Comparison of ENCODE assay signal across 1 cellular context in the genomic region with DNA sequence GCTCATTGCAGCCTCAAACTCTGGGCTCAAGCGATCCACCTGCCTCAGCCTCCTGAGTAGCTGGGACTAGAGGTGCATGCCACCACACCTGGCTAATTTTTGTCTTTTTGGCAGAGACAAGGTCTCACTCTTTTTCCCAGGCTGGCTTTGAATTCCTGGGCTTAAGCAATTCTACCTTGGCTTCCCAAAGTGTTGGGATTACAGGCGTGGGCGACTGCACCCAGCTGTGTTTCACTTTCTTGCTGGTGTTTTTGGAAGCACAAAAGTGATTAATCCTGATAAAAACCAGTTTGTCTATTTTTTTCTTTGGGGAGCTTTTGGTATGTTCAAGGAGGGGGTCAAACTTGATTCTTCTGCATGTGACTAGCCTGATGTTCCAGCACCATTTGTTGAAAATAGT.
TF ChIP-seq lines count a peak whose summit lies in the region.

No MANE protein-coding gene starts in this region.

TF ChIP-seq in IMR-90, 13 proteins besides CTCF, POLR2A, EP300 and RAD21:
- TF ChIP-seq, protein P1, sequence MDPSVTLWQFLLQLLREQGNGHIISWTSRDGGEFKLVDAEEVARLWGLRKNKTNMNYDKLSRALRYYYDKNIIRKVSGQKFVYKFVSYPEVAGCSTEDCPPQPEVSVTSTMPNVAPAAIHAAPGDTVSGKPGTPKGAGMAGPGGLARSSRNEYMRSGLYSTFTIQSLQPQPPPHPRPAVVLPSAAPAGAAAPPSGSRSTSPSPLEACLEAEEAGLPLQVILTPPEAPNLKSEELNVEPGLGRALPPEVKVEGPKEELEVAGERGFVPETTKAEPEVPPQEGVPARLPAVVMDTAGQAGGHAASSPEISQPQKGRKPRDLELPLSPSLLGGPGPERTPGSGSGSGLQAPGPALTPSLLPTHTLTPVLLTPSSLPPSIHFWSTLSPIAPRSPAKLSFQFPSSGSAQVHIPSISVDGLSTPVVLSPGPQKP (IDR thresholded peaks at IDR 0.05; ENCODE audit: borderline replicate concordance, low read depth, low read length), result no peak
- no peak for TF ChIP-seq BHLHE40 (IDR thresholded peaks at IDR 0.05; ENCODE audit: low read depth, low read length)
- no peak for TF ChIP-seq MAZ (IDR thresholded peaks at IDR 0.05; ENCODE audit: borderline replicate concordance, low read depth, low read length)
- TF ChIP-seq FOS (IDR thresholded peaks at IDR 0.05; ENCODE audit: low read depth, low read length), result no peak
- no peak for TF ChIP-seq CHD1 (IDR thresholded peaks at IDR 0.05; ENCODE audit: low read depth, low read length)
- TF ChIP-seq RFX5 (IDR thresholded peaks at IDR 0.05; ENCODE audit: low read depth, low read length), result no peak
- no peak for TF ChIP-seq SMC3 (IDR thresholded peaks at IDR 0.05; ENCODE audit: low read depth, low read length)
- TF ChIP-seq CEBPB (IDR thresholded peaks at IDR 0.05; ENCODE audit: low read depth, low read length), result no peak
TF ChIP-seq in IMR-90: peak in this region for 0.
